In the genomic region with DNA sequence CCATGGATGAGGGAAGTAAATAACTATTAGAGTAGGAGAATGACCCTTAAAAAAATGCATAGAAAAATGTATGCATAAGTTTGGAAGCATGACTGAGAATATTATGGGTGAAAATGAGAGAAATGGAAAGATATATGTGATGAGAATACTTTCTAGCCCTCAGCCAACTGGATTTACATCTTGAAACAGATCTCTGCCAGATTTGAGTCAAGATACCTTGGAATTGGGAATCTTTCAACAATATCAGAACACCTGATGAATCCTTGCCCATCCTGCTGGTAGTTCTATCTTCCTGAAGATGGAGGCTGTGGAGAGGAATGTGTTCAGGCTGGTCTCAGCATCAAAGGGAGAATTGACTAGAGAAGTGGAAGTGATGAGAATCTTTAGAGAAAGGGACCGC, we compare ENCODE assay signal across 2 cellular contexts.
TF ChIP-seq lines count a peak whose summit lies in the region.

No MANE protein-coding gene starts in this region.

TF ChIP-seq in HEK293, 187 proteins besides CTCF, POLR2A, EP300 and RAD21:
- TF ChIP-seq ZSCAN23 (tag by site-specific recombination; IDR thresholded peaks at IDR 0.05) (no peak), PRDM1 (tag by site-specific recombination; IDR thresholded peaks at IDR 0.05) (0 out of 2 replicates have a peak, but pooled peaks have one; percentile 10)

TF ChIP-seq in GM12878, 131 proteins besides CTCF, POLR2A, EP300 and RAD21:
- TF ChIP-seq ZNF217 (IDR thresholded peaks at IDR 0.05), result no peak
- no peak for TF ChIP-seq EZH2 (IDR thresholded peaks at IDR 0.05; ENCODE audit: borderline replicate concordance, control insufficient read depth, low read depth, low read length)
- TF ChIP-seq, protein P1, sequence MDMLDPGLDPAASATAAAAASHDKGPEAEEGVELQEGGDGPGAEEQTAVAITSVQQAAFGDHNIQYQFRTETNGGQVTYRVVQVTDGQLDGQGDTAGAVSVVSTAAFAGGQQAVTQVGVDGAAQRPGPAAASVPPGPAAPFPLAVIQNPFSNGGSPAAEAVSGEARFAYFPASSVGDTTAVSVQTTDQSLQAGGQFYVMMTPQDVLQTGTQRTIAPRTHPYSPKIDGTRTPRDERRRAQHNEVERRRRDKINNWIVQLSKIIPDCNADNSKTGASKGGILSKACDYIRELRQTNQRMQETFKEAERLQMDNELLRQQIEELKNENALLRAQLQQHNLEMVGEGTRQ (IDR thresholded peaks at IDR 0.05; ENCODE audit: borderline replicate concordance, low read depth, low read length), result no peak
- TF ChIP-seq WRNIP1 (IDR thresholded peaks at IDR 0.05; ENCODE audit: borderline replicate concordance, low read depth, low read length), result no peak
- no peak for TF ChIP-seq TAF1 (IDR thresholded peaks at IDR 0.05; ENCODE audit: borderline replicate concordance, low read depth, low read length)
- TF ChIP-seq ZNF207 (IDR thresholded peaks at IDR 0.05; ENCODE audit: borderline replicate concordance), result no peak
- TF ChIP-seq HCFC1 (IDR thresholded peaks at IDR 0.05; ENCODE audit: low read length), result no peak
- no peak for TF ChIP-seq ASH2L (IDR thresholded peaks at IDR 0.05; ENCODE audit: borderline replicate concordance, low read depth)
- no peak for TF ChIP-seq ZNF24 (IDR thresholded peaks at IDR 0.05)
- TF ChIP-seq NFYA (IDR thresholded peaks at IDR 0.05; ENCODE audit: borderline replicate concordance, low read depth, low read length), result no peak
- TF ChIP-seq, protein P2, sequence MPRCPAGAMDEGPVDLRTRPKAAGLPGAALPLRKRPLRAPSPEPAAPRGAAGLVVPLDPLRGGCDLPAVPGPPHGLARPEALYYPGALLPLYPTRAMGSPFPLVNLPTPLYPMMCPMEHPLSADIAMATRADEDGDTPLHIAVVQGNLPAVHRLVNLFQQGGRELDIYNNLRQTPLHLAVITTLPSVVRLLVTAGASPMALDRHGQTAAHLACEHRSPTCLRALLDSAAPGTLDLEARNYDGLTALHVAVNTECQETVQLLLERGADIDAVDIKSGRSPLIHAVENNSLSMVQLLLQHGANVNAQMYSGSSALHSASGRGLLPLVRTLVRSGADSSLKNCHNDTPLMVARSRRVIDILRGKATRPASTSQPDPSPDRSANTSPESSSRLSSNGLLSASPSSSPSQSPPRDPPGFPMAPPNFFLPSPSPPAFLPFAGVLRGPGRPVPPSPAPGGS (IDR thresholded peaks at IDR 0.05; ENCODE audit: borderline replicate concordance, insufficient read depth, low read depth, low read length, poor library complexity, severe bottlenecking), result no peak
- no peak for TF ChIP-seq MXI1 (IDR thresholded peaks at IDR 0.05; ENCODE audit: low read depth, low read length)
- TF ChIP-seq, protein P3, sequence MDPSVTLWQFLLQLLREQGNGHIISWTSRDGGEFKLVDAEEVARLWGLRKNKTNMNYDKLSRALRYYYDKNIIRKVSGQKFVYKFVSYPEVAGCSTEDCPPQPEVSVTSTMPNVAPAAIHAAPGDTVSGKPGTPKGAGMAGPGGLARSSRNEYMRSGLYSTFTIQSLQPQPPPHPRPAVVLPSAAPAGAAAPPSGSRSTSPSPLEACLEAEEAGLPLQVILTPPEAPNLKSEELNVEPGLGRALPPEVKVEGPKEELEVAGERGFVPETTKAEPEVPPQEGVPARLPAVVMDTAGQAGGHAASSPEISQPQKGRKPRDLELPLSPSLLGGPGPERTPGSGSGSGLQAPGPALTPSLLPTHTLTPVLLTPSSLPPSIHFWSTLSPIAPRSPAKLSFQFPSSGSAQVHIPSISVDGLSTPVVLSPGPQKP (IDR thresholded peaks at IDR 0.05; ENCODE audit: low read depth, low read length), result no peak
- TF ChIP-seq BHLHE40 (IDR thresholded peaks at IDR 0.05; ENCODE audit: borderline replicate concordance in 1 of 2, low read depth in 2 of 2, low read length in 1 of 2), result no peak
- no peak for TF ChIP-seq NR2F1 (conservative IDR thresholded peaks at IDR 0.05)
- no peak for TF ChIP-seq ZBED1 (IDR thresholded peaks at IDR 0.05; ENCODE audit: borderline replicate concordance)
- no peak for TF ChIP-seq NFXL1 (IDR thresholded peaks at IDR 0.05; ENCODE audit: borderline replicate concordance)
- TF ChIP-seq SUPT20H (IDR thresholded peaks at IDR 0.05; ENCODE audit: borderline replicate concordance, control insufficient read depth, low read depth, low read length), result no peak
- TF ChIP-seq, protein P4, sequence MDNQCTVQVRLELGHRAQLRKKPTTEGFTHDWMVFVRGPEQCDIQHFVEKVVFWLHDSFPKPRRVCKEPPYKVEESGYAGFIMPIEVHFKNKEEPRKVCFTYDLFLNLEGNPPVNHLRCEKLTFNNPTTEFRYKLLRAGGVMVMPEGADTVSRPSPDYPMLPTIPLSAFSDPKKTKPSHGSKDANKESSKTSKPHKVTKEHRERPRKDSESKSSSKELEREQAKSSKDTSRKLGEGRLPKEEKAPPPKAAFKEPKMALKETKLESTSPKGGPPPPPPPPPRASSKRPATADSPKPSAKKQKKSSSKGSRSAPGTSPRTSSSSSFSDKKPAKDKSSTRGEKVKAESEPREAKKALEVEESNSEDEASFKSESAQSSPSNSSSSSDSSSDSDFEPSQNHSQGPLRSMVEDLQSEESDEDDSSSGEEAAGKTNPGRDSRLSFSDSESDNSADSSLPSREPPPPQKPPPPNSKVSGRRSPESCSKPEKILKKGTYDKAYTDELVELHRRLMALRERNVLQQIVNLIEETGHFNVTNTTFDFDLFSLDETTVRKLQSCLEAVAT (IDR thresholded peaks at IDR 0.05), result no peak
